In genomic region chr1:11655263-11656079, GRCh38 we compare ENCODE assay signal across 8 cellular contexts. TPM values are rescaled to one million over a fixed set of nuclear protein-coding genes. Genes with fewer than 3 reads are reported as not detected.
DNase-seq lines count a peak whose midpoint lies in the region; ATAC-seq and TF ChIP-seq lines count a peak whose summit lies in the region.

No MANE protein-coding gene starts in this region.

- H3K27me3 ChIP-seq in esophagus muscularis mucosa (peaks cover 0 to 7% (median 0%) of the 10 kb centered on the region in 4 donors), prostate gland (replicated peaks; ENCODE audit: insufficient read depth) (no peaks in the 10 kb centered on the region)

- H3K4me1 ChIP-seq in esophagus muscularis mucosa (peaks cover 18 to 33% (median 31%) of the 10 kb centered on the region in 4 donors), prostate gland (replicated peaks) (peaks cover 7% of the 10 kb centered on the region)

- TF ChIP-seq EP300 in esophagus muscularis mucosa (IDR thresholded peaks at IDR 0.05), result no peak

- no peak for TF ChIP-seq CTCF in esophagus muscularis mucosa (IDR thresholded peaks at IDR 0.05)
- TF ChIP-seq CTCF in prostate gland (IDR thresholded peaks at IDR 0.05), result no peak

- H3K27ac ChIP-seq in esophagus muscularis mucosa (replicated peaks in 1 of 4), result peak overlapping the region; percentile 51 to 83 (median 70)
- peak overlapping the region; percentile 60 to 80 for H3K27ac ChIP-seq in prostate gland

- no peaks in the 10 kb centered on the region for H3K9me3 ChIP-seq in esophagus muscularis mucosa
- H3K9me3 ChIP-seq in prostate gland, result no peaks in the 10 kb centered on the region

- 60% methylated on average over 18 of the region's 25 CpGs for WGBS in esophagus muscularis mucosa
- 56% methylated on average over 25 of the region's 25 CpGs for WGBS in prostate gland

- no peak for ATAC-seq in HG02981 (IDR thresholded peaks at IDR 0.05; ENCODE audit: unreplicated experiment)
- ATAC-seq in HG03139 (IDR thresholded peaks at IDR 0.05; ENCODE audit: unreplicated experiment), result no peak

- DNase-seq in GM03348 (ENCODE audit: low spot score) (peak; percentile 32), RKO (ENCODE audit: low spot score) (peak; percentile 32), esophagus muscularis mucosa (ENCODE audit: extremely low spot score) (no peak), prostate gland (ENCODE audit: low spot score) (no peak), occipital lobe (lab: John Stamatoyannopoulos, UW) (no peak)
- no peak for DNase-seq in NK-92 treated with Interleukin-12 subunit alpha and Interleukin-12 subunit beta, amount 100 ng/mL, for 24 hours (lab: John Stamatoyannopoulos, UW)

- TF ChIP-seq POLR2A in esophagus muscularis mucosa (IDR thresholded peaks at IDR 0.05; ENCODE audit: low read depth) (no peak), prostate gland (IDR thresholded peaks at IDR 0.05) (no peak)

- H3K36me3 ChIP-seq in esophagus muscularis mucosa (peaks cover 3 to 37% (median 23%) of the 10 kb centered on the region in 4 donors), prostate gland (no peaks in the 10 kb centered on the region)

- peak overlapping the region; percentile 79 to 95 (median 84) for H3K4me3 ChIP-seq in esophagus muscularis mucosa
- H3K4me3 ChIP-seq in prostate gland, result peak overlapping the region; percentile 81 to 85

- intact Hi-C loops in esophagus muscularis mucosa (cut with DNase I), result loop anchor here (5.0 kb wide), 1 partner anchor 152 kb away; the partner anchor contains the start of genes CLCN6 and MTHFR
- intact Hi-C loops in prostate gland (cut with DNase I), result loop anchor here (5.0 kb wide), 1 partner anchor 147 kb away; no protein-coding TSS in a partner anchor

RNA-seq across cellular contexts. Expression of gene FBXO44, which starts 0.8 kb away (rescaled TPM):
- 10 to 100 TPM; 13.3 to 19.8 (median 16.1) TPM for total RNA-seq in esophagus muscularis mucosa
- total RNA-seq in prostate gland, result 10 to 100 TPM; 29.5 to 51.2 TPM
- total RNA-seq in occipital lobe, result 30.3 TPM

RNA-seq across cellular contexts. Expression of gene FBXO2, which starts 1.2 kb away (rescaled TPM):
- total RNA-seq in esophagus muscularis mucosa (10 to 100 TPM in 2 of 4 donors, 1 to 10 TPM in 2; 3.1 to 12.0 (median 8.3) TPM), prostate gland (10 to 100 TPM; 14.1 to 16.9 TPM), occipital lobe (2.7 TPM)

RNA-seq across cellular contexts. Expression of gene FBXO6, which starts 8.5 kb away (rescaled TPM):
- total RNA-seq in esophagus muscularis mucosa (10 to 100 TPM; 12.9 to 21.9 (median 15.2) TPM), prostate gland (10 to 100 TPM; 12.5 to 17.7 TPM), occipital lobe (7.6 TPM)

RNA-seq across cellular contexts. Expression of gene MAD2L2, which starts 25.5 kb away (rescaled TPM):
- 10 to 100 TPM; 31.6 to 51.7 (median 42.4) TPM for total RNA-seq in esophagus muscularis mucosa
- 10 to 100 TPM; 37.3 to 67.8 TPM for total RNA-seq in prostate gland
- 43.4 TPM for total RNA-seq in occipital lobe

RNA-seq across cellular contexts. Expression of gene DRAXIN, which starts 36.0 kb away (rescaled TPM):
- under 1 TPM in 2 of 4 donors, not detected in 2; under 0.01 to 0.06 TPM for total RNA-seq in esophagus muscularis mucosa
- under 1 TPM; 0.05 to 0.51 TPM for total RNA-seq in prostate gland
- total RNA-seq in occipital lobe, result 107 TPM

Comparison
In these comparisons a context has a peak if more than half of its experiments do, and no peak if none do; other contexts are left out.
1. DNase-seq: peak in GM03348 (single experiment) and RKO (single experiment); none in esophagus muscularis mucosa (single experiment), prostate gland (single experiment), occipital lobe (single experiment) and NK-92 treated with Interleukin-12 subunit alpha and Interleukin-12 subunit beta, amount 100 ng/mL, for 24 hours (single experiment).